ENCODE assay signal across 8 cellular contexts in genomic region chr4:1249148-1249730, GRCh38. TPM values are rescaled to one million over a fixed set of nuclear protein-coding genes. Genes with fewer than 3 reads are reported as not detected.
DNase-seq lines count a peak whose midpoint lies in the region; ATAC-seq, FAIRE-seq and TF ChIP-seq lines count a peak whose summit lies in the region.

No MANE protein-coding gene starts in this region.

- TF ChIP-seq CTCF in Calu3 (IDR thresholded peaks at IDR 0.05; ENCODE audit: unreplicated experiment), result no peak
- TF ChIP-seq CTCF in neural crest cell (conservative IDR thresholded peaks at IDR 0.05), result no peak

- peaks cover 41% of the 10 kb centered on the region for H3K36me3 Mint-ChIP-seq in Calu3 (ENCODE audit: insufficient read depth, unreplicated experiment)
- peaks cover 38% of the 10 kb centered on the region for H3K36me3 Mint-ChIP-seq in neural crest cell (ENCODE audit: low read depth)

- CTCF ChIA-PET in Calu3 (lab: Charles Lee), result no interaction called here

- H3K9me3 Mint-ChIP-seq in Calu3 (ENCODE audit: low read depth, unreplicated experiment), result peaks cover 2% of the 10 kb centered on the region
- H3K9me3 Mint-ChIP-seq in neural crest cell, result peaks cover 10% of the 10 kb centered on the region
- peaks cover 0 to 14% of the 10 kb centered on the region in 2 donors for H3K9me3 Mint-ChIP-seq in stimulated activated naive CD8-positive, alpha-beta T cell treated with anti-CD3 and anti-CD28 coated beads, Interleukin-15, amount 100 ng/mL, for 72 hours

- ATAC-seq in GM19463 (IDR thresholded peaks at IDR 0.05; ENCODE audit: unreplicated experiment), result peak; percentile 50
- peak; percentile 64 for ATAC-seq in stimulated activated naive CD8-positive, alpha-beta T cell treated with anti-CD3 and anti-CD28 coated beads, Interleukin-15, amount 100 ng/mL, for 72 hours

- H3K27ac Mint-ChIP-seq in Calu3 (ENCODE audit: unreplicated experiment), result peak overlapping the region; percentile 75
- no peak overlapping the region for H3K27ac Mint-ChIP-seq in neural crest cell (ENCODE audit: unreplicated experiment)
- peak overlapping the region; percentile 98 to 99 for H3K27ac Mint-ChIP-seq in stimulated activated naive CD8-positive, alpha-beta T cell treated with anti-CD3 and anti-CD28 coated beads, Interleukin-15, amount 100 ng/mL, for 72 hours

- H3K27me3 Mint-ChIP-seq in Calu3 (ENCODE audit: unreplicated experiment), result no peaks in the 10 kb centered on the region
- no peaks in the 10 kb centered on the region for H3K27me3 Mint-ChIP-seq in neural crest cell (ENCODE audit: low read depth)
- H3K27me3 Mint-ChIP-seq in stimulated activated naive CD8-positive, alpha-beta T cell treated with anti-CD3 and anti-CD28 coated beads, Interleukin-15, amount 100 ng/mL, for 72 hours, result no peaks in the 10 kb centered on the region

- DNase-seq in Calu3, result peak; percentile 81
- DNase-seq in HPDE6-E6E7 (ENCODE audit: extremely low spot score), result peak; percentile 81
- peak; percentile 68 for DNase-seq in RCC 7860 (ENCODE audit: low spot score)
- DNase-seq in activated T-helper 9 cell treated with anti-CD3 and anti-CD28 coated beads, Interleukin-2, amount 50 U/mL, for 16 hours (ENCODE audit: low read depth), result peak; percentile 77
- DNase-seq in fibroblast of the conjunctiva (ENCODE audit: low read depth), result peak; percentile 54
- peak; percentile 69 for DNase-seq in neural crest cell (ENCODE audit: low read depth, low spot score)
- DNase-seq in stimulated activated naive CD8-positive, alpha-beta T cell treated with anti-CD3 and anti-CD28 coated beads, Interleukin-15, amount 100 ng/mL, for 72 hours, result peak; percentile 85 to 86

- H3K4me1 Mint-ChIP-seq in Calu3 (ENCODE audit: low read depth, unreplicated experiment), result peaks cover 12% of the 10 kb centered on the region
- H3K4me1 Mint-ChIP-seq in neural crest cell, result peaks cover 28% of the 10 kb centered on the region
- H3K4me1 Mint-ChIP-seq in stimulated activated naive CD8-positive, alpha-beta T cell treated with anti-CD3 and anti-CD28 coated beads, Interleukin-15, amount 100 ng/mL, for 72 hours, result peaks cover 78% of the 10 kb centered on the region

- FAIRE-seq in RCC 7860 (lab: Jason Lieb, UNC), result no peak

- BruUV-seq in Calu3 (replicated peaks; lab: Mats Ljungman, UMichigan), result no TSS peak

- H3K4me3 Mint-ChIP-seq in Calu3 (ENCODE audit: low read depth, unreplicated experiment) (peak overlapping the region; percentile 79), neural crest cell (peak overlapping the region; percentile 88)
- peak overlapping the region; percentile 90 to 94 for H3K4me3 Mint-ChIP-seq in stimulated activated naive CD8-positive, alpha-beta T cell treated with anti-CD3 and anti-CD28 coated beads, Interleukin-15, amount 100 ng/mL, for 72 hours

- intact Hi-C loops in Calu3 (cut with micrococcal nuclease; ENCODE audit: unreplicated experiment), result no loop called here

RNA-seq across cellular contexts. Expression of gene CTBP1, which starts 0.3 kb away (rescaled TPM):
- total RNA-seq in Calu3 (2022) (115 and 130 TPM in 2 replicates), neural crest cell (218 and 219 TPM in 2 replicates)

RNA-seq across cellular contexts. Expression of gene MAEA, which starts 40.5 kb away (rescaled TPM):
- total RNA-seq in Calu3 (2022) (59.0 and 59.6 TPM in 2 replicates), neural crest cell (72.1 and 74.0 TPM in 2 replicates)

Comparison
In these comparisons a context has a peak if more than half of its experiments do, and no peak if none do; other contexts are left out.
1. Peak in every context shown above with its lines: DNase-seq and ATAC-seq.